19 cellular contexts compared by ENCODE assay signal in genomic region chr1:150226486-150226885, GRCh38. TPM values are rescaled to one million over a fixed set of nuclear protein-coding genes. Genes with fewer than 3 reads are reported as not detected.
A peak's percentile ranks its signal among the peaks of the same experiment; 100 is the strongest.
DNase-seq lines count a peak whose midpoint lies in the region; ATAC-seq and TF ChIP-seq lines count a peak whose summit lies in the region.
"Had no signal": no experiment of that assay in that cellular context is flagged by ENCODE, and none has a peak within 500 bp of the region (broad histone marks: within the 10 kb centered on the region; RNA-seq: fewer than 3 reads in every experiment).

No MANE protein-coding gene starts in this region.

- no peak overlapping the region for H3K27ac ChIP-seq in uterus
- H3K27ac ChIP-seq: 22Rv1 had no signal

- no peaks in the 10 kb centered on the region for H3K27me3 Mint-ChIP-seq in T-helper 2 cell treated with Interferon-gamma antibody and Interleukin-4, amounts not matched to agents 5 μg/mL and 100 μg/mL, for 36 hours (ENCODE audit: low read depth)
- no peaks in the 10 kb centered on the region for H3K27me3 Mint-ChIP-seq in stimulated activated naive CD8-positive, alpha-beta T cell treated with anti-CD3 and anti-CD28 coated beads, Interleukin-15, Interleukin-2, amounts not matched to agents 100 ng/mL and 50 ng/mL, for 24 hours
- no peaks in the 10 kb centered on the region for H3K27me3 Mint-ChIP-seq in chondrocyte (ENCODE audit: low read depth)
- H3K27me3 Mint-ChIP-seq: CD4-positive, alpha-beta memory T cell had no signal

- H3K4me3 Mint-ChIP-seq in T-helper 2 cell treated with Interferon-gamma antibody and Interleukin-4, amounts not matched to agents 5 μg/mL and 100 μg/mL, for 36 hours: no peak overlapping the region
- H3K4me3 Mint-ChIP-seq in stimulated activated naive CD8-positive, alpha-beta T cell treated with anti-CD3 and anti-CD28 coated beads, Interleukin-15, Interleukin-2, amounts not matched to agents 100 ng/mL and 50 ng/mL, for 24 hours: no peak overlapping the region
- H3K4me3 Mint-ChIP-seq in chondrocyte (ENCODE audit: unreplicated experiment): no peak overlapping the region

- peak overlapping the region; percentile 60 for H3K27ac Mint-ChIP-seq in T-helper 2 cell treated with Interferon-gamma antibody and Interleukin-4, amounts not matched to agents 5 μg/mL and 100 μg/mL, for 36 hours
- H3K27ac Mint-ChIP-seq in stimulated activated naive CD8-positive, alpha-beta T cell treated with anti-CD3 and anti-CD28 coated beads, Interleukin-15, Interleukin-2, amounts not matched to agents 100 ng/mL and 50 ng/mL, for 24 hours: peak overlapping the region; percentile 33
- peak overlapping the region; percentile 45 for H3K27ac Mint-ChIP-seq in chondrocyte (ENCODE audit: unreplicated experiment)

- peaks cover 9% of the 10 kb centered on the region for H3K4me1 Mint-ChIP-seq in T-helper 2 cell treated with Interferon-gamma antibody and Interleukin-4, amounts not matched to agents 5 μg/mL and 100 μg/mL, for 36 hours (ENCODE audit: low read depth)
- H3K4me1 Mint-ChIP-seq in stimulated activated naive CD8-positive, alpha-beta T cell treated with anti-CD3 and anti-CD28 coated beads, Interleukin-15, Interleukin-2, amounts not matched to agents 100 ng/mL and 50 ng/mL, for 24 hours (ENCODE audit: low read depth): peaks cover 3% of the 10 kb centered on the region
- no peaks in the 10 kb centered on the region for H3K4me1 Mint-ChIP-seq in chondrocyte (ENCODE audit: low read depth)

- ATAC-seq in stimulated activated naive CD8-positive, alpha-beta T cell treated with anti-CD3 and anti-CD28 coated beads, Interleukin-15, Interleukin-2, amounts not matched to agents 100 U/mL and 50 U/mL, for 24 hours: no peak
- ATAC-seq in HG02884 (IDR thresholded peaks at IDR 0.05; ENCODE audit: unreplicated experiment): no peak

- H3K4me3 ChIP-seq in uterus: no peak overlapping the region

- intact Hi-C loops in uterus (cut with DNase I; ENCODE audit: low total_unique reads): no loop called here

- H3K9me3 ChIP-seq in uterus: no peaks in the 10 kb centered on the region

- no peaks in the 10 kb centered on the region for H3K9me3 Mint-ChIP-seq in T-helper 2 cell treated with Interferon-gamma antibody and Interleukin-4, amounts not matched to agents 5 μg/mL and 100 μg/mL, for 36 hours
- no peaks in the 10 kb centered on the region for H3K9me3 Mint-ChIP-seq in stimulated activated naive CD8-positive, alpha-beta T cell treated with anti-CD3 and anti-CD28 coated beads, Interleukin-15, Interleukin-2, amounts not matched to agents 100 ng/mL and 50 ng/mL, for 24 hours
- no peaks in the 10 kb centered on the region for H3K9me3 Mint-ChIP-seq in chondrocyte (ENCODE audit: low read depth)
- H3K9me3 Mint-ChIP-seq: CD4-positive, alpha-beta memory T cell had no signal

- H3K27me3 ChIP-seq in uterus: no peaks in the 10 kb centered on the region

- no peaks in the 10 kb centered on the region for H3K4me1 ChIP-seq in uterus

- H3K36me3 Mint-ChIP-seq in T-helper 2 cell treated with Interferon-gamma antibody and Interleukin-4, amounts not matched to agents 5 μg/mL and 100 μg/mL, for 36 hours (ENCODE audit: low read depth): peaks cover 61% of the 10 kb centered on the region
- H3K36me3 Mint-ChIP-seq in stimulated activated naive CD8-positive, alpha-beta T cell treated with anti-CD3 and anti-CD28 coated beads, Interleukin-15, Interleukin-2, amounts not matched to agents 100 ng/mL and 50 ng/mL, for 24 hours (ENCODE audit: low read depth): peaks cover 69% of the 10 kb centered on the region
- H3K36me3 Mint-ChIP-seq in chondrocyte (ENCODE audit: low read depth): peaks cover 21% of the 10 kb centered on the region

- TF ChIP-seq CTCF in chondrocyte (IDR thresholded peaks at IDR 0.05) (no peak), uterus (IDR thresholded peaks at IDR 0.05) (no peak)

- no peak for TF ChIP-seq POLR2A in uterus (IDR thresholded peaks at IDR 0.05)

- DNase-seq in T-helper 2 cell treated with Interferon-gamma antibody and Interleukin-4, amounts not matched to agents 5 μg/mL and 100 μg/mL, for 36 hours (ENCODE audit: low spot score): no peak
- DNase-seq in T-helper 2 cell (no peak), chondrocyte (ENCODE audit: low spot score) (no peak), uterus (no peak), cortex of kidney (lab: John Stamatoyannopoulos, UW) (no peak)
- no peak for DNase-seq in stimulated activated naive CD8-positive, alpha-beta T cell treated with anti-CD3 and anti-CD28 coated beads, Interleukin-15, Interleukin-2, amounts not matched to agents 100 U/mL and 50 U/mL, for 24 hours
- DNase-seq: CD4-positive, alpha-beta memory T cell; DND-41; GOT3; KG1; NCI-H1048; NCI-H146; NCI-H2081; NCI-H774 had no signal

- no peaks in the 10 kb centered on the region for H3K36me3 ChIP-seq in uterus

RNA-seq across cellular contexts. Expression of gene ANP32E, which starts 9.4 kb away (rescaled TPM):
- total RNA-seq in chondrocyte: 34.5 to 46.0 TPM (median 40.2 TPM) in 3 replicates
- 10 to 100 TPM in 3 of 4 donors, 1 to 10 TPM in 1; 1.3 to 55.1 (median 38.6) TPM for total RNA-seq in uterus

RNA-seq across cellular contexts. Expression of gene CA14, which starts 31.1 kb away (rescaled TPM):
- not detected in 3 replicates for total RNA-seq in chondrocyte
- total RNA-seq in uterus: under 1 TPM in 2 of 4 donors, not detected in 2; 0.88 to 0.90 TPM
- total RNA-seq: CD4-positive, alpha-beta memory T cell; M059J; NCI-H460 had no signal

RNA-seq across cellular contexts. Expression of gene APH1A, which starts 42.3 kb away (rescaled TPM):
- total RNA-seq in chondrocyte (83.0 to 99.5 TPM (median 89.7 TPM) in 3 replicates), uterus (10 to 100 TPM; 33.2 to 96.7 (median 68.8) TPM)

RNA-seq across cellular contexts. Expression of gene C1orf54, which starts 46.1 kb away (rescaled TPM):
- 29.0 to 31.9 TPM (median 31.0 TPM) in 3 replicates for total RNA-seq in chondrocyte
- total RNA-seq in uterus: 10 to 100 TPM in 1 of 4 donors, 1 to 10 TPM in 2, under 1 TPM in 1; 0.88 to 60.8 (median 6.2) TPM
- total RNA-seq: NCI-H460 had no signal

RNA-seq across cellular contexts. Expression of gene CIART, which starts 55.9 kb away (rescaled TPM):
- 3.1 to 3.9 TPM (median 3.1 TPM) in 3 replicates for total RNA-seq in chondrocyte
- 10 to 100 TPM in 1 of 4 donors, 1 to 10 TPM in 2, not detected in 1; 2.9 to 30.3 (median 4.9) TPM for total RNA-seq in uterus
